Comparison of ENCODE assay signal across 2 cellular contexts in the genomic region with DNA sequence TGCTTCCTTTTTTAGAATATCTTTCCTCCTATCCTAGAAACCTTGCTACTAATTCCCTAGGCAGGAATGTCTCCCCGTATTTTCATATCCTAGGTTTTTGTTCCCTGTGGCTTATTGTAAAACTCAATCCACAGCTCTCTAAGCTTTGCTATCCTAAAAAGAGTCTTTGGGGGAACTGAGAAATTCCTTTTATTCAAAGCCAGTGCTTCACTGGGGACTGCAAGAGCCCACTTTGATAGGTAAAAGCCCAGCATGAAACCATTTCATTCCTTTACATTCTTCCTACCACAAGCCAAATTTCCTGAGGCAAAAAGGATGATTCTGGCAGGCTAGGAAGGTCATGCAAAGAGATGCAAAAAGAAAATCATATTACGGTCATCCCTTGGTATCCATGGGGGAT.
TF ChIP-seq lines count a peak whose summit lies in the region.

No MANE protein-coding gene starts in this region.

TF ChIP-seq in GM23338, 12 proteins besides CTCF, POLR2A, EP300 and RAD21 (continued from another document):
- no peak for TF ChIP-seq CREB1 (CRISPR knock-in tag; IDR thresholded peaks at IDR 0.05; ENCODE audit: low read depth)
- TF ChIP-seq ZNF462 (CRISPR knock-in tag; IDR thresholded peaks at IDR 0.05): no peak
- TF ChIP-seq REST (IDR thresholded peaks at IDR 0.05; ENCODE audit: unreplicated experiment): no peak
- no peak for TF ChIP-seq NANOG (IDR thresholded peaks at IDR 0.05; ENCODE audit: borderline replicate concordance)
- no peak for TF ChIP-seq ZNF331 (CRISPR knock-in tag; IDR thresholded peaks at IDR 0.05; ENCODE audit: low read depth)

TF ChIP-seq in WTC11, 78 proteins besides CTCF, POLR2A, EP300 and RAD21 (continued from another document):
- TF ChIP-seq ZNF281 (CRISPR knock-in tag; IDR thresholded peaks at IDR 0.05): no peak
- TF ChIP-seq TEAD1 (CRISPR knock-in tag; IDR thresholded peaks at IDR 0.05): no peak
- no peak for TF ChIP-seq NR2C2 (CRISPR knock-in tag; IDR thresholded peaks at IDR 0.05)
- TF ChIP-seq, protein P1, sequence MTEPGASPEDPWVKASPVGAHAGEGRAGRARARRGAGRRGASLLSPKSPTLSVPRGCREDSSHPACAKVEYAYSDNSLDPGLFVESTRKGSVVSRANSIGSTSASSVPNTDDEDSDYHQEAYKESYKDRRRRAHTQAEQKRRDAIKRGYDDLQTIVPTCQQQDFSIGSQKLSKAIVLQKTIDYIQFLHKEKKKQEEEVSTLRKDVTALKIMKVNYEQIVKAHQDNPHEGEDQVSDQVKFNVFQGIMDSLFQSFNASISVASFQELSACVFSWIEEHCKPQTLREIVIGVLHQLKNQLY (CRISPR knock-in tag; IDR thresholded peaks at IDR 0.05): no peak
- no peak for TF ChIP-seq EMX1 (CRISPR knock-in tag; IDR thresholded peaks at IDR 0.05)
- TF ChIP-seq, protein P2, sequence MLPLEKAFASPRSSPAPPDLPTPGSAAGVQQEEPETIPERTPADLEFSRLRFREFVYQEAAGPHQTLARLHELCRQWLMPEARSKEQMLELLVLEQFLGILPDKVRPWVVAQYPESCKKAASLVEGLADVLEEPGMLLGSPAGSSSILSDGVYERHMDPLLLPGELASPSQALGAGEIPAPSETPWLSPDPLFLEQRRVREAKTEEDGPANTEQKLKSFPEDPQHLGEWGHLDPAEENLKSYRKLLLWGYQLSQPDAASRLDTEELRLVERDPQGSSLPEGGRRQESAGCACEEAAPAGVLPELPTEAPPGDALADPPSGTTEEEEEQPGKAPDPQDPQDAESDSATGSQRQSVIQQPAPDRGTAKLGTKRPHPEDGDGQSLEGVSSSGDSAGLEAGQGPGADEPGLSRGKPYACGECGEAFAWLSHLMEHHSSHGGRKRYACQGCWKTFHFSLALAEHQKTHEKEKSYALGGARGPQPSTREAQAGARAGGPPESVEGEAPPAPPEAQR (CRISPR knock-in tag; IDR thresholded peaks at IDR 0.05): no peak
- no peak for TF ChIP-seq JAZF1 (CRISPR knock-in tag; IDR thresholded peaks at IDR 0.05)
- TF ChIP-seq ZNF232 (CRISPR knock-in tag; IDR thresholded peaks at IDR 0.05): no peak
- no peak for TF ChIP-seq SOX15 (CRISPR knock-in tag; IDR thresholded peaks at IDR 0.05)
- TF ChIP-seq ZBTB43 (CRISPR knock-in tag; IDR thresholded peaks at IDR 0.05): no peak
- TF ChIP-seq FOXK1 (CRISPR knock-in tag; IDR thresholded peaks at IDR 0.05): no peak
- no peak for TF ChIP-seq GTF2I (CRISPR knock-in tag; conservative IDR thresholded peaks at IDR 0.05)
- TF ChIP-seq, protein P3, sequence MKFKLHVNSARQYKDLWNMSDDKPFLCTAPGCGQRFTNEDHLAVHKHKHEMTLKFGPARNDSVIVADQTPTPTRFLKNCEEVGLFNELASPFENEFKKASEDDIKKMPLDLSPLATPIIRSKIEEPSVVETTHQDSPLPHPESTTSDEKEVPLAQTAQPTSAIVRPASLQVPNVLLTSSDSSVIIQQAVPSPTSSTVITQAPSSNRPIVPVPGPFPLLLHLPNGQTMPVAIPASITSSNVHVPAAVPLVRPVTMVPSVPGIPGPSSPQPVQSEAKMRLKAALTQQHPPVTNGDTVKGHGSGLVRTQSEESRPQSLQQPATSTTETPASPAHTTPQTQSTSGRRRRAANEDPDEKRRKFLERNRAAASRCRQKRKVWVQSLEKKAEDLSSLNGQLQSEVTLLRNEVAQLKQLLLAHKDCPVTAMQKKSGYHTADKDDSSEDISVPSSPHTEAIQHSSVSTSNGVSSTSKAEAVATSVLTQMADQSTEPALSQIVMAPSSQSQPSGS (CRISPR knock-in tag; IDR thresholded peaks at IDR 0.05; ENCODE audit: borderline replicate concordance, low read depth): no peak
TF ChIP-seq in WTC11: peak in this region for 0.
